ENCODE assay signal across 21 cellular contexts in the genomic region with DNA sequence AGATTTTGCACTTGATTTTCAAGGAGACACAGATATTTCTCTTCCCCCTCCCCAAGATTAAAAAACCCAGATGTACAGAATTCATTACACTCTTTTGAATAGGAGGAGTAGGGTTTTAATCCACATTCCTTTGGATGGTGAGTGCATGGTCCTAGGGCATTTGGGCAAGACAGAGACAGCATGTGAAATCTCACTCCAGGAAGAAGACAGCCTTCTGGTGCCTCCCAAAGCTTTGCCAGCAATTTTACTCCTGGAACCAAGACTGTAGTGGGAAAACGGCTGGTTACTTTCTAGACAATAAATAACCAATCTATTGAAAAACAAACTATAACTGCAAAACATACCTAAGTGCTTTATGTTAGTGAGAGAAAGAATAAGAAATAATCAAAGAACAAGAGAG. TPM values are rescaled to one million over a fixed set of nuclear protein-coding genes. Genes with fewer than 3 reads are reported as not detected.
DNase-seq lines count a peak whose midpoint lies in the region; ATAC-seq, FAIRE-seq and TF ChIP-seq lines count a peak whose summit lies in the region.
"Had no signal": no experiment of that assay in that cellular context is flagged by ENCODE, and none has a peak within 500 bp of the region (broad histone marks: within the 10 kb centered on the region; RNA-seq: fewer than 3 reads in every experiment).

No MANE protein-coding gene starts in this region.

- peaks cover 10% of the 10 kb centered on the region for H3K36me3 Mint-ChIP-seq in astrocyte (ENCODE audit: low read depth, unreplicated experiment)
- H3K36me3 Mint-ChIP-seq in osteocyte (ENCODE audit: unreplicated experiment), result peaks cover 3% of the 10 kb centered on the region
- H3K36me3 Mint-ChIP-seq in natural killer cell treated with Interleukin-12 subunit alpha and Interleukin-12 subunit beta and Interleukin-15 and Interleukin-18, amount 100 ng/mL, for 72 hours, result no peaks in the 10 kb centered on the region
- H3K36me3 Mint-ChIP-seq: CD4-positive, CD25-positive, alpha-beta regulatory T cell had no signal

- no peak for FAIRE-seq in astrocyte (lab: Jason Lieb, UNC)
- FAIRE-seq: A204.1, G401.6, GM12891, H54 had no signal

- H3K9me3 Mint-ChIP-seq in astrocyte (ENCODE audit: unreplicated experiment) (no peaks in the 10 kb centered on the region), osteocyte (ENCODE audit: unreplicated experiment) (no peaks in the 10 kb centered on the region)
- no peaks in the 10 kb centered on the region for H3K9me3 Mint-ChIP-seq in natural killer cell treated with Interleukin-12 subunit alpha and Interleukin-12 subunit beta and Interleukin-15 and Interleukin-18, amount 100 ng/mL, for 72 hours
- H3K9me3 Mint-ChIP-seq: CD4-positive, CD25-positive, alpha-beta regulatory T cell; CD8-positive, alpha-beta memory T cell had no signal

- H3K27ac Mint-ChIP-seq in astrocyte (ENCODE audit: unreplicated experiment) (peak overlapping the region; percentile 4), osteocyte (ENCODE audit: unreplicated experiment) (peak overlapping the region; percentile 56)
- H3K27ac Mint-ChIP-seq in natural killer cell treated with Interleukin-12 subunit alpha and Interleukin-12 subunit beta and Interleukin-15 and Interleukin-18, amount 100 ng/mL, for 72 hours, result no peak overlapping the region

- no peaks in the 10 kb centered on the region for H3K9me3 ChIP-seq in astrocyte (ENCODE audit: insufficient read depth, low read depth, low read length)
- H3K9me3 ChIP-seq in right cardiac atrium (ENCODE audit: control insufficient read depth, low read length), result no peaks in the 10 kb centered on the region
- H3K9me3 ChIP-seq: BE2C had no signal

- H3K27me3 Mint-ChIP-seq in astrocyte (ENCODE audit: low read depth, unreplicated experiment), result no peaks in the 10 kb centered on the region
- no peaks in the 10 kb centered on the region for H3K27me3 Mint-ChIP-seq in osteocyte (ENCODE audit: unreplicated experiment)
- no peaks in the 10 kb centered on the region for H3K27me3 Mint-ChIP-seq in natural killer cell treated with Interleukin-12 subunit alpha and Interleukin-12 subunit beta and Interleukin-15 and Interleukin-18, amount 100 ng/mL, for 72 hours
- H3K27me3 Mint-ChIP-seq: CD4-positive, CD25-positive, alpha-beta regulatory T cell had no signal

- H3K4me3 Mint-ChIP-seq in astrocyte (ENCODE audit: unreplicated experiment) (no peak overlapping the region), osteocyte (ENCODE audit: unreplicated experiment) (no peak overlapping the region)
- no peak overlapping the region for H3K4me3 Mint-ChIP-seq in natural killer cell treated with Interleukin-12 subunit alpha and Interleukin-12 subunit beta and Interleukin-15 and Interleukin-18, amount 100 ng/mL, for 72 hours
- H3K4me3 Mint-ChIP-seq: CD4-positive, CD25-positive, alpha-beta regulatory T cell; CD8-positive, alpha-beta memory T cell had no signal

- peaks cover 50% of the 10 kb centered on the region for H3K79me2 ChIP-seq in astrocyte (ENCODE audit: insufficient read depth, low read length)

- no peak for TF ChIP-seq CTCF in astrocyte (IDR thresholded peaks at IDR 0.05; ENCODE audit: insufficient read depth, low read depth, low read length)
- TF ChIP-seq CTCF in osteocyte (IDR thresholded peaks at IDR 0.05), result no peak

- intact Hi-C loops in right cardiac atrium (cut with DNase I), result no loop called here

- H3K4me3 ChIP-seq in astrocyte (ENCODE audit: insufficient read depth, low read depth, low read length) (no peak overlapping the region), right cardiac atrium (ENCODE audit: low read length) (no peak overlapping the region)
- H3K4me3 ChIP-seq: GM23248 had no signal

- H3K27ac ChIP-seq in astrocyte (ENCODE audit: low read depth, low read length), result no peak overlapping the region
- H3K27ac ChIP-seq in right cardiac atrium (ENCODE audit: low read length), result no peak overlapping the region
- H3K27ac ChIP-seq: GM23248 had no signal

- H3K27me3 ChIP-seq in astrocyte (ENCODE audit: insufficient read depth, low read length) (no peaks in the 10 kb centered on the region), right cardiac atrium (ENCODE audit: control insufficient read depth, insufficient read depth) (no peaks in the 10 kb centered on the region)
- H3K27me3 ChIP-seq: BE2C had no signal

- no peak overlapping the region for H2AFZ ChIP-seq in astrocyte (ENCODE audit: low read depth, low read length)
- H2AFZ ChIP-seq: GM23248 had no signal

- WGBS in right cardiac atrium, result 74% methylated on average over 1 of the region's 1 CpG

- H3K4me1 Mint-ChIP-seq in astrocyte (ENCODE audit: low read depth, unreplicated experiment), result peaks cover 44% of the 10 kb centered on the region
- peaks cover 73% of the 10 kb centered on the region for H3K4me1 Mint-ChIP-seq in osteocyte (ENCODE audit: unreplicated experiment)
- peaks cover 0 to 6% of the 10 kb centered on the region in 2 donors for H3K4me1 Mint-ChIP-seq in natural killer cell treated with Interleukin-12 subunit alpha and Interleukin-12 subunit beta and Interleukin-15 and Interleukin-18, amount 100 ng/mL, for 72 hours (ENCODE audit: low read depth in 2 of 2)

- DNase-seq in astrocyte (ENCODE audit: low read depth) (no peak), islet precursor cell (peak; percentile 5), osteocyte (ENCODE audit: extremely low spot score, unreplicated experiment) (no peak), right cardiac atrium (no peak)
- no peak for DNase-seq in effector CD8-positive, alpha-beta T cell (lab: John Stamatoyannopoulos, UW)
- no peak for DNase-seq in natural killer cell treated with Interleukin-12 subunit alpha and Interleukin-12 subunit beta and Interleukin-15 and Interleukin-18, amount 100 ng/mL, for 72 hours (ENCODE audit: low spot score)
- DNase-seq: ACHN; BE2C; CD4-positive, CD25-positive, alpha-beta regulatory T cell; CD8-positive, alpha-beta memory T cell; COR-L47; DMS 273 treated with DMSO at 0.1 percent for 48 hours; DMS53; DND-41; EL; GM23248; HCEC 1CT had no signal

- peaks cover 32% of the 10 kb centered on the region for H4K20me1 ChIP-seq in astrocyte (ENCODE audit: insufficient read depth, low read length)

- no peak overlapping the region for H3K9ac ChIP-seq in astrocyte (ENCODE audit: low read length)
- H3K9ac ChIP-seq: GM23248 had no signal

- peaks cover 18% of the 10 kb centered on the region for H3K4me1 ChIP-seq in astrocyte (ENCODE audit: insufficient read depth, low read length)
- H3K4me1 ChIP-seq in right cardiac atrium (ENCODE audit: control insufficient read depth, insufficient read depth, low read length), result peaks cover 6% of the 10 kb centered on the region
- H3K4me1 ChIP-seq: BE2C had no signal

- H3K4me2 ChIP-seq in astrocyte (ENCODE audit: low read length), result no peak overlapping the region

- no peak for ATAC-seq in right cardiac atrium
- ATAC-seq in natural killer cell treated with Interleukin-12 subunit alpha and Interleukin-12 subunit beta and Interleukin-15 and Interleukin-18, amount 100 ng/mL, for 72 hours, result no peak

- H3K36me3 ChIP-seq in astrocyte (ENCODE audit: insufficient read depth, low read length), result no peaks in the 10 kb centered on the region
- H3K36me3 ChIP-seq: BE2C had no signal

RNA-seq across cellular contexts. Expression of a gene that starts 15.2 kb away (rescaled TPM):
- 56.1 and 58.2 TPM in 2 replicates for total RNA-seq in astrocyte
- 72.0 and 73.5 TPM in 2 replicates for total RNA-seq in osteocyte
- 10 to 100 TPM; 42.6 to 56.8 (median 46.6) TPM for total RNA-seq in right cardiac atrium
- polyA plus RNA-seq in right cardiac atrium, result 21.4 TPM
- 10 to 100 TPM; 14.0 to 28.6 TPM for total RNA-seq in natural killer cell treated with Interleukin-12 subunit alpha and Interleukin-12 subunit beta and Interleukin-15 and Interleukin-18, amount 100 ng/mL, for 72 hours

Comparison
In these comparisons a context has a peak if more than half of its experiments do, and no peak if none do; other contexts are left out.
1. H3K27ac Mint-ChIP-seq: peak in astrocyte (single experiment) and osteocyte (single experiment); none in natural killer cell treated with Interleukin-12 subunit alpha and Interleukin-12 subunit beta and Interleukin-15 and Interleukin-18, amount 100 ng/mL, for 72 hours (0 of 2).